1 cellular context compared by ENCODE assay signal in genomic region chr2:151337643-151338042, GRCh38.
TF ChIP-seq lines count a peak whose summit lies in the region.

No MANE protein-coding gene starts in this region.

TF ChIP-seq in endothelial cell of umbilical vein, 7 proteins besides CTCF, POLR2A, EP300 and RAD21:
- no peak for TF ChIP-seq POLR2AphosphoS5 (IDR thresholded peaks at IDR 0.05; ENCODE audit: insufficient read depth, low read depth, low read length)
- TF ChIP-seq JUN (IDR thresholded peaks at IDR 0.05; ENCODE audit: borderline replicate concordance, insufficient read depth, insufficient read length, low read depth), result no peak
- no peak for TF ChIP-seq GATA2 (IDR thresholded peaks at IDR 0.05; ENCODE audit: insufficient read depth, insufficient read length, low read depth, low read length)
- TF ChIP-seq MAX (IDR thresholded peaks at IDR 0.05; ENCODE audit: insufficient read depth, insufficient read length), result no peak
- no peak for TF ChIP-seq MYC (IDR thresholded peaks at IDR 0.05; ENCODE audit: low read depth, low read length)
- no peak for TF ChIP-seq EZH2 (IDR thresholded peaks at IDR 0.05; ENCODE audit: borderline replicate concordance, low read depth, low read length, severe bottlenecking)
- no peak for TF ChIP-seq FOS (IDR thresholded peaks at IDR 0.05; ENCODE audit: borderline replicate concordance, insufficient read depth, low read length)
